In genomic region chr6:164927288-164928040, GRCh38 we compare ENCODE assay signal across 8 cellular contexts.
A peak's percentile ranks its signal among the peaks of the same experiment; 100 is the strongest.
DNase-seq lines count a peak whose midpoint lies in the region; ATAC-seq and TF ChIP-seq lines count a peak whose summit lies in the region.

No MANE protein-coding gene starts in this region.

- peaks cover 8% of the 10 kb centered on the region for H3K9me3 Mint-ChIP-seq in WTC11

- no peak overlapping the region for H3K27ac Mint-ChIP-seq in WTC11

- no peaks in the 10 kb centered on the region for H3K4me1 Mint-ChIP-seq in WTC11

- peak; percentile 80 for ATAC-seq in GM18520 (IDR thresholded peaks at IDR 0.05; ENCODE audit: unreplicated experiment)
- ATAC-seq in HG02981 (IDR thresholded peaks at IDR 0.05; ENCODE audit: unreplicated experiment), result peak; percentile 85
- peak; percentile 94 for ATAC-seq in WTC11

- POLR2A ChIA-PET in AG04449 (lab: Yijun Ruan, JAX) (interaction anchor here (0.5 kb wide), 1 partner anchor 11 kb away, joined by 3 read pairs; no protein-coding TSS in a partner anchor), WTC11 (lab: Charles Lee) (interaction anchor here (0.7 kb wide), 1 partner anchor 906 kb away, joined by 3 read pairs; no protein-coding TSS in a partner anchor)

- H3K4me3 Mint-ChIP-seq in WTC11, result no peak overlapping the region

- TF ChIP-seq CTCF in AG04449 (IDR thresholded peaks at IDR 0.05; ENCODE audit: insufficient read depth, low read length, missing control alignments) (peak; percentile 94), WTC11 (IDR thresholded peaks at IDR 0.05) (peak; percentile 93)

- DNase-seq in AG04449 (ENCODE audit: low read depth, low spot score) (peak; percentile 1), NCI-H2029 (lab: John Stamatoyannopoulos, UW) (peak; percentile 32), WTC11 (ENCODE audit: low spot score) (peak; percentile 80), caudate nucleus (lab: John Stamatoyannopoulos, UW) (peak in 59 of 61 donors; percentile 17 to 95 (median 76)), kidney glomerular epithelial cell (lab: John Stamatoyannopoulos, UW) (peak; percentile 62)
- DNase-seq in stimulated activated CD4-positive, alpha-beta T cell treated with anti-CD3 and anti-CD28 coated beads, Interleukin-4, amount 100 ng/mL, for 1 hour, result peak; percentile 61

- H3K27me3 Mint-ChIP-seq in WTC11 (ENCODE audit: low read depth), result no peaks in the 10 kb centered on the region

- peak overlapping the region; percentile 34; the same call in 1 of the 2 replicates for H3K4me3 ChIP-seq in AG04449 (ENCODE audit: low read depth, low read length)

- peaks cover 2% of the 10 kb centered on the region for H3K36me3 Mint-ChIP-seq in WTC11

- CTCF ChIA-PET in AG04449 (lab: Yijun Ruan, JAX) (interaction anchor here (0.6 to 2.9 kb wide), 17 partner anchors 9 to 1522 kb away, joined by 3 to 20 read pairs (median 4); no protein-coding TSS in a partner anchor), WTC11 (lab: Charles Lee) (interaction anchor here (0.9 to 1.9 kb wide), 8 partner anchors 10 to 1744 kb away, joined by 3 to 6 read pairs (median 3); no protein-coding TSS in a partner anchor)

- peak overlapping the region; percentile 90 for H3K27ac ChIP-seq in caudate nucleus (ENCODE audit: low read depth, low read length)

TF ChIP-seq in WTC11, 78 proteins besides CTCF, POLR2A, EP300 and RAD21:
- TF ChIP-seq MAX (CRISPR knock-in tag; IDR thresholded peaks at IDR 0.05) (no peak), ZMAT4 (CRISPR knock-in tag; IDR thresholded peaks at IDR 0.05) (no peak), OVOL2 (CRISPR knock-in tag; IDR thresholded peaks at IDR 0.05; ENCODE audit: borderline replicate concordance) (no peak), HMGXB4 (CRISPR knock-in tag; IDR thresholded peaks at IDR 0.05) (no peak), ZNF416 (CRISPR knock-in tag; IDR thresholded peaks at IDR 0.05) (no peak), ZNF671 (CRISPR knock-in tag; IDR thresholded peaks at IDR 0.05) (no peak), SMAD3 (CRISPR knock-in tag; IDR thresholded peaks at IDR 0.05; ENCODE audit: borderline replicate concordance) (no peak), CREB1 (CRISPR knock-in tag; IDR thresholded peaks at IDR 0.05) (no peak), EMX1 (CRISPR knock-in tag; IDR thresholded peaks at IDR 0.05) (no peak), ZNF423 (CRISPR knock-in tag; IDR thresholded peaks at IDR 0.05) (no peak)

Comparison
In these comparisons a context has a peak if more than half of its experiments do, and no peak if none do; other contexts are left out.
1. Peak in every context shown above with its lines: DNase-seq, ATAC-seq, H3K4me3 ChIP-seq and H3K27ac ChIP-seq.
2. DNase-seq: peak in every context shown above with its lines; median percentile 80 in WTC11; 76 in caudate nucleus; 62 in kidney glomerular epithelial cell; 61 in stimulated activated CD4-positive, alpha-beta T cell treated with anti-CD3 and anti-CD28 coated beads, Interleukin-4, amount 100 ng/mL, for 1 hour; 32 in NCI-H2029; 1 in AG04449.